ENCODE assay signal across 17 cellular contexts in genomic region chr6:15423286-15423957, GRCh38.
DNase-seq lines count a peak whose midpoint lies in the region; ATAC-seq, FAIRE-seq and TF ChIP-seq lines count a peak whose summit lies in the region.
"Had no signal": no experiment of that assay in that cellular context is flagged by ENCODE, and none has a peak within 500 bp of the region (broad histone marks: within the 10 kb centered on the region; RNA-seq: fewer than 3 reads in every experiment).

No MANE protein-coding gene starts in this region.

- intact Hi-C loops in adrenal gland (cut with DNase I) = no loop called here

- peak overlapping the region; percentile 2 for H3K4me3 Mint-ChIP-seq in activated naive CD4-positive, alpha-beta T cell treated with anti-CD3 and anti-CD28 coated beads, Interleukin-2, amount 50 U/mL, for 24 hours
- no peak overlapping the region for H3K4me3 Mint-ChIP-seq in stimulated activated effector memory CD8-positive, alpha-beta T cell treated with anti-CD3 and anti-CD28 coated beads, Interleukin-12 subunit alpha, Interleukin-12 subunit beta, amount 100 ng/mL, for 72 hours

- peaks cover 0 to 11% (median 0%) of the 10 kb centered on the region in 3 donors for H3K9me3 ChIP-seq in adrenal gland (replicated peaks in 1 of 3)

- no peaks in the 10 kb centered on the region for H3K36me3 ChIP-seq in adrenal gland (replicated peaks in 1 of 2)

- TF ChIP-seq CTCF in epithelial cell of esophagus (IDR thresholded peaks at IDR 0.05; ENCODE audit: insufficient read depth, low read depth, low read length, missing control alignments) (no peak), adrenal gland (IDR thresholded peaks at IDR 0.05) (no peak)

- H3K4me3 ChIP-seq in epithelial cell of esophagus (ENCODE audit: low read length) (no peak overlapping the region), adrenal gland (no peak overlapping the region)
- H3K4me3 ChIP-seq: K562 had no signal

- no peak overlapping the region for H3K27ac ChIP-seq in adrenal gland
- no peak overlapping the region for H3K27ac ChIP-seq in substantia nigra (ENCODE audit: low read depth, low read length, poor library complexity, severe bottlenecking)

- WGBS in adrenal gland, 4 donors = 82 to 86% (median 84%) methylated on average over 7 of the region's 7 CpGs

- DNase-seq in activated naive CD4-positive, alpha-beta T cell treated with Interleukin-2 at 50 U/mL for 16 hours = no peak
- DNase-seq in RCC 7860 (ENCODE audit: low spot score) (peak; percentile 7), epithelial cell of esophagus (ENCODE audit: low read depth) (peak; percentile 19), adrenal gland (no peak), NCI-H774 (lab: John Stamatoyannopoulos, UW) (no peak), substantia nigra (lab: John Stamatoyannopoulos, UW) (no peak)
- DNase-seq in stimulated activated effector memory CD8-positive, alpha-beta T cell treated with anti-CD3 and anti-CD28 coated beads, Interleukin-12 subunit alpha, Interleukin-12 subunit beta, amount 100 ng/mL, for 72 hours (ENCODE audit: low spot score in 2 of 2) = no peak
- DNase-seq: caudate nucleus, DMS153, NCI-H1694, NCI-H524 had no signal

- peaks cover 78% of the 10 kb centered on the region for H3K4me1 Mint-ChIP-seq in activated naive CD4-positive, alpha-beta T cell treated with anti-CD3 and anti-CD28 coated beads, Interleukin-2, amount 50 U/mL, for 24 hours
- peaks cover 72% of the 10 kb centered on the region for H3K4me1 Mint-ChIP-seq in stimulated activated effector memory CD8-positive, alpha-beta T cell treated with anti-CD3 and anti-CD28 coated beads, Interleukin-12 subunit alpha, Interleukin-12 subunit beta, amount 100 ng/mL, for 72 hours

- ATAC-seq in stimulated activated effector memory CD8-positive, alpha-beta T cell treated with anti-CD3 and anti-CD28 coated beads, Interleukin-12 subunit alpha, Interleukin-12 subunit beta, amount 100 ng/mL, for 72 hours = peak; percentile 55
- ATAC-seq: HCT116, K562, Panc1 had no signal

- no peaks in the 10 kb centered on the region for H3K27me3 Mint-ChIP-seq in activated naive CD4-positive, alpha-beta T cell treated with anti-CD3 and anti-CD28 coated beads, Interleukin-2, amount 50 U/mL, for 24 hours

- no peak overlapping the region for H3K27ac Mint-ChIP-seq in activated naive CD4-positive, alpha-beta T cell treated with anti-CD3 and anti-CD28 coated beads, Interleukin-2, amount 50 U/mL, for 24 hours
- H3K27ac Mint-ChIP-seq in stimulated activated effector memory CD8-positive, alpha-beta T cell treated with anti-CD3 and anti-CD28 coated beads, Interleukin-12 subunit alpha, Interleukin-12 subunit beta, amount 100 ng/mL, for 72 hours = no peak overlapping the region

- peaks cover 0 to 7% of the 10 kb centered on the region in 2 donors for H3K4me1 ChIP-seq in adrenal gland (replicated peaks in 1 of 2)

- no peaks in the 10 kb centered on the region for H3K27me3 ChIP-seq in adrenal gland

- H3K36me3 Mint-ChIP-seq in activated naive CD4-positive, alpha-beta T cell treated with anti-CD3 and anti-CD28 coated beads, Interleukin-2, amount 50 U/mL, for 24 hours = peaks cover 19% of the 10 kb centered on the region
- peaks cover 45% of the 10 kb centered on the region for H3K36me3 Mint-ChIP-seq in stimulated activated effector memory CD8-positive, alpha-beta T cell treated with anti-CD3 and anti-CD28 coated beads, Interleukin-12 subunit alpha, Interleukin-12 subunit beta, amount 100 ng/mL, for 72 hours

- no peak for FAIRE-seq in RCC 7860 (lab: Jason Lieb, UNC)
- FAIRE-seq: endometrium, islet of Langerhans, K562 had no signal

- H3K9me3 Mint-ChIP-seq in activated naive CD4-positive, alpha-beta T cell treated with anti-CD3 and anti-CD28 coated beads, Interleukin-2, amount 50 U/mL, for 24 hours = peaks cover 5% of the 10 kb centered on the region
- peaks cover 7% of the 10 kb centered on the region for H3K9me3 Mint-ChIP-seq in stimulated activated effector memory CD8-positive, alpha-beta T cell treated with anti-CD3 and anti-CD28 coated beads, Interleukin-12 subunit alpha, Interleukin-12 subunit beta, amount 100 ng/mL, for 72 hours

- no peak for TF ChIP-seq POLR2A in adrenal gland (IDR thresholded peaks at IDR 0.05)

Comparison
In these comparisons a context has a peak if more than half of its experiments do, and no peak if none do; other contexts are left out.
1. DNase-seq: peak in RCC 7860 (single experiment) and epithelial cell of esophagus (single experiment); none in activated naive CD4-positive, alpha-beta T cell treated with Interleukin-2 at 50 U/mL for 16 hours (single experiment), stimulated activated effector memory CD8-positive, alpha-beta T cell treated with anti-CD3 and anti-CD28 coated beads, Interleukin-12 subunit alpha, Interleukin-12 subunit beta, amount 100 ng/mL, for 72 hours (0 of 2), adrenal gland (0 of 7), NCI-H774 (single experiment) and substantia nigra (0 of 49).